Comparison of ENCODE assay signal across 20 cellular contexts in the genomic region with DNA sequence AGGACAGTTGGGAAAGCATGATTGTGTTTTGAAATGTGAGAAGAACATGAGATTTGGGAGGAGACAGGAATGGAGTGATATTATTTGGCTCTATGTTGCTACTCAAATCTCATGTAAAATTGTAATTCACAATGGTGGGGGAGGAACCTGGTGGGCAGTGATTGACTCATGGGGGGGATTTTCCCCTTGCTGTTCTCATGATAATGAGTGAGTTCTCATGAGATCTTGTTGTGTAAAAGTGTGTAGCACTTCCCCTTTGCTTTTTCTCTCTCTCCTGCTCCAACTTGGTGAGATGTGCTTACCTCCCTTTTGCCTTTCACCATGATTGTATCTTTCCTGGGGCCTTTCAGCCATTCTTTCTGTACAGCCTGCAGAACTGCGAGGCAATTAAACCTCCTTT.
DNase-seq lines count a peak whose midpoint lies in the region; ATAC-seq, FAIRE-seq and TF ChIP-seq lines count a peak whose summit lies in the region.
"Had no signal": no experiment of that assay in that cellular context is flagged by ENCODE, and none has a peak within 500 bp of the region (broad histone marks: within the 10 kb centered on the region; RNA-seq: fewer than 3 reads in every experiment).

No MANE protein-coding gene starts in this region.

- no peak for ATAC-seq in GM12878
- peak; percentile 68 for ATAC-seq in stimulated activated memory B cell treated with anti-CD40 and anti-IgM and Interleukin-4, amounts not matched to agents 10 μg/mL and 1 μg/mL and 100 μg/mL, for 72 hours
- ATAC-seq in aorta (ENCODE audit: low FRiP score) = no peak
- ATAC-seq in heart left ventricle = no peak
- ATAC-seq: HCT116 had no signal

- TF ChIP-seq EP300 in GM12878 (IDR thresholded peaks at IDR 0.05; ENCODE audit: borderline replicate concordance in 1 of 2, control insufficient read depth in 1 of 2, low read depth in 2 of 2, low read length in 2 of 2) = no peak

- in situ Hi-C loops in GM12878 (cut with MboI) (no loop called here), GM13976 (cut with MboI; ENCODE audit: low sequenced_read_pairs, unreplicated experiment) (no loop called here)

- H3K27me3 ChIP-seq in OCI-LY3 (ENCODE audit: low read depth, low read length) (no peaks in the 10 kb centered on the region), GM12878 (replicated peaks in 1 of 2; ENCODE audit: control insufficient read depth in 2 of 2, insufficient read depth in 2 of 2, low read length in 1 of 2) (no peaks in the 10 kb centered on the region), aorta (ENCODE audit: control insufficient read depth in 1 of 2, insufficient read depth in 2 of 2, low read length in 1 of 2) (no peaks in the 10 kb centered on the region), heart left ventricle (no peaks in the 10 kb centered on the region)

- TF ChIP-seq CTCF in OCI-LY3 (IDR thresholded peaks at IDR 0.05; ENCODE audit: low read depth, low read length) (no peak), GM12878 (IDR thresholded peaks at IDR 0.05 in 2 of 3, conservative IDR thresholded peaks at IDR 0.05 in 1 of 3; ENCODE audit: control insufficient read depth in 2 of 3, extremely low read depth in 1 of 3, insufficient read depth in 1 of 3, low read depth in 3 of 3, low read length in 3 of 3) (no peak), GM13976 (IDR thresholded peaks at IDR 0.05; ENCODE audit: borderline replicate concordance, control extremely low read depth, extremely low read depth, insufficient read depth, missing control alignments) (no peak), heart left ventricle (IDR thresholded peaks at IDR 0.05) (no peak)

- no peak overlapping the region for H3K4me3 ChIP-seq in OCI-LY3 (ENCODE audit: low read length)
- no peak overlapping the region for H3K4me3 ChIP-seq in GM12878
- H3K4me3 ChIP-seq in aorta (ENCODE audit: low read length in 2 of 2) = no peak overlapping the region
- H3K4me3 ChIP-seq in heart left ventricle = no peak overlapping the region

- H3K9me3 Mint-ChIP-seq in stimulated activated memory B cell treated with anti-CD40 and anti-IgM and Interleukin-4, amounts not matched to agents 10 μg/mL and 1 μg/mL and 100 μg/mL, for 72 hours = peaks cover 8% of the 10 kb centered on the region
- peaks cover 8% of the 10 kb centered on the region for H3K9me3 Mint-ChIP-seq in activated CD4-positive, alpha-beta memory T cell treated with anti-CD3 and anti-CD28 coated beads, Interleukin-2, amount 10 ng/mL, durations not matched to agents 7 days and 5 days

- SMC1A ChIA-PET in GM12878 (lab: Charles Lee; ENCODE audit: uncharacterized antibody, unreplicated experiment) = no interaction called here

- no peaks in the 10 kb centered on the region for H3K36me3 Mint-ChIP-seq in stimulated activated memory B cell treated with anti-CD40 and anti-IgM and Interleukin-4, amounts not matched to agents 10 μg/mL and 1 μg/mL and 100 μg/mL, for 72 hours
- no peaks in the 10 kb centered on the region for H3K36me3 Mint-ChIP-seq in activated CD4-positive, alpha-beta memory T cell treated with anti-CD3 and anti-CD28 coated beads, Interleukin-2, amount 10 ng/mL, durations not matched to agents 7 days and 5 days (ENCODE audit: low read depth)
- H3K36me3 Mint-ChIP-seq: CD14-positive monocyte; CD8-positive, alpha-beta memory T cell had no signal

- H3K36me3 ChIP-seq in OCI-LY3 (replicated peaks; ENCODE audit: low read depth, low read length) (no peaks in the 10 kb centered on the region), GM12878 (ENCODE audit: control insufficient read depth in 2 of 2, insufficient read depth in 2 of 2, low read length in 1 of 2) (no peaks in the 10 kb centered on the region), aorta (ENCODE audit: control insufficient read depth in 1 of 2, insufficient read depth in 2 of 2, low read length in 1 of 2) (no peaks in the 10 kb centered on the region), heart left ventricle (no peaks in the 10 kb centered on the region)

- 0% methylated on average over 1 of the region's 1 CpG for WGBS in GM12878 (ENCODE audit: insufficient coverage, insufficient replicate concordance, low lambda C conversion rate, missing lambda C conversion rate)
- 67 to 72% methylated on average over 1 of the region's 1 CpG for WGBS in aorta, 2 donors
- WGBS in heart left ventricle, 4 donors = 56 to 65% (median 60%) methylated on average over 1 of the region's 1 CpG

- H3K4me1 ChIP-seq in OCI-LY3 (ENCODE audit: low read length) (peaks cover 38% of the 10 kb centered on the region), GM12878 (ENCODE audit: control insufficient read depth, insufficient read depth, low read length) (no peaks in the 10 kb centered on the region), aorta (ENCODE audit: control insufficient read depth in 1 of 2, insufficient read depth in 2 of 2, low read length in 2 of 2) (no peaks in the 10 kb centered on the region), heart left ventricle (no peaks in the 10 kb centered on the region)

- H3K27ac Mint-ChIP-seq in stimulated activated memory B cell treated with anti-CD40 and anti-IgM and Interleukin-4, amounts not matched to agents 10 μg/mL and 1 μg/mL and 100 μg/mL, for 72 hours = no peak overlapping the region
- H3K27ac Mint-ChIP-seq in activated CD4-positive, alpha-beta memory T cell treated with anti-CD3 and anti-CD28 coated beads, Interleukin-2, amount 10 ng/mL, durations not matched to agents 7 days and 5 days = no peak overlapping the region
- H3K27ac Mint-ChIP-seq: CD4-positive, alpha-beta T cell; CD8-positive, alpha-beta memory T cell; H9 had no signal

- peak overlapping the region; percentile 42 for H3K4me2 ChIP-seq in OCI-LY3 (ENCODE audit: low read length)
- no peak overlapping the region for H3K4me2 ChIP-seq in GM12878 (ENCODE audit: control insufficient read depth, insufficient read depth)

- H2AFZ ChIP-seq in OCI-LY3 (ENCODE audit: low read depth, low read length) (no peak overlapping the region), GM12878 (ENCODE audit: control insufficient read depth, low read depth, low read length) (no peak overlapping the region)

- CTCF ChIA-PET in GM12878 (lab: Yijun Ruan, JAX) = no interaction called here
- CTCF ChIA-PET in activated CD4-positive, alpha-beta memory T cell treated with anti-CD3 and anti-CD28 coated beads, Interleukin-2, amount 10 ng/mL, durations not matched to agents 7 days and 5 days (lab: Charles Lee) = no interaction called here

- TF ChIP-seq POLR2A in GM12891 (IDR thresholded peaks at IDR 0.05; ENCODE audit: low read depth, low read length) = no peak
- TF ChIP-seq POLR2A in GM12878 (IDR thresholded peaks at IDR 0.05; ENCODE audit: low read depth, low read length) = no peak
- no peak for TF ChIP-seq POLR2A in heart left ventricle (IDR thresholded peaks at IDR 0.05)

- no TSS peak for BruUV-seq in GM12878 (replicated peaks; lab: Mats Ljungman, UMichigan)

- H3K27ac ChIP-seq in OCI-LY3 (ENCODE audit: low read length) = peak overlapping the region; percentile 48
- no peak overlapping the region for H3K27ac ChIP-seq in GM12878 (ENCODE audit: control insufficient read depth, insufficient read depth)
- no peak overlapping the region for H3K27ac ChIP-seq in aorta (ENCODE audit: low read depth in 1 of 2, low read length in 2 of 2)
- no peak overlapping the region for H3K27ac ChIP-seq in heart left ventricle

- H3K27me3 Mint-ChIP-seq in stimulated activated memory B cell treated with anti-CD40 and anti-IgM and Interleukin-4, amounts not matched to agents 10 μg/mL and 1 μg/mL and 100 μg/mL, for 72 hours = no peaks in the 10 kb centered on the region
- H3K27me3 Mint-ChIP-seq in activated CD4-positive, alpha-beta memory T cell treated with anti-CD3 and anti-CD28 coated beads, Interleukin-2, amount 10 ng/mL, durations not matched to agents 7 days and 5 days = no peaks in the 10 kb centered on the region
- H3K27me3 Mint-ChIP-seq: CD4-positive, alpha-beta T cell; CD8-positive, alpha-beta memory T cell had no signal

- H3K79me2 ChIP-seq in OCI-LY3 (ENCODE audit: low read length) (no peaks in the 10 kb centered on the region), GM12878 (ENCODE audit: control insufficient read depth, insufficient read depth, low read length) (no peaks in the 10 kb centered on the region)

- H3K4me3 Mint-ChIP-seq in stimulated activated memory B cell treated with anti-CD40 and anti-IgM and Interleukin-4, amounts not matched to agents 10 μg/mL and 1 μg/mL and 100 μg/mL, for 72 hours = no peak overlapping the region
- H3K4me3 Mint-ChIP-seq in activated CD4-positive, alpha-beta memory T cell treated with anti-CD3 and anti-CD28 coated beads, Interleukin-2, amount 10 ng/mL, durations not matched to agents 7 days and 5 days = no peak overlapping the region
- H3K4me3 Mint-ChIP-seq: CD14-positive monocyte; CD4-positive, alpha-beta T cell; CD8-positive, alpha-beta memory T cell; H9 had no signal

- intact Hi-C loops in GM12878 (cut with micrococcal nuclease; ENCODE audit: unreplicated experiment) = no loop called here
- intact Hi-C loops in aorta (cut with DNase I) = no loop called here
- intact Hi-C loops in heart left ventricle (cut with DNase I) = no loop called here

- POLR2A ChIA-PET in GM12878 (lab: Charles Lee) = no interaction called here
- POLR2A ChIA-PET in activated CD4-positive, alpha-beta memory T cell treated with anti-CD3 and anti-CD28 coated beads, Interleukin-2, amount 10 ng/mL, durations not matched to agents 7 days and 5 days (lab: Charles Lee) = no interaction called here

- TF ChIP-seq RAD21 in GM12878 (IDR thresholded peaks at IDR 0.05; ENCODE audit: insufficient read depth, low read depth, low read length) = no peak

- no peak for DNase-seq in GM12891 (ENCODE audit: insufficient read length, low spot score)
- DNase-seq in GM12878 (ENCODE audit: low read depth, low spot score) = no peak
- no peak for DNase-seq in GM13976 (ENCODE audit: low spot score)
- DNase-seq in aorta = no peak
- DNase-seq in activated CD4-positive, alpha-beta memory T cell treated with anti-CD3 and anti-CD28 coated beads, Interleukin-2, amount 10 ng/mL, durations not matched to agents 7 days and 5 days = no peak
- no peak for DNase-seq in heart left ventricle
- DNase-seq: CD4-positive, alpha-beta T cell; CD8-positive, alpha-beta memory T cell; DMS 273 treated with DMSO at 0.1 percent for 48 hours; DMS79; EL; GDM1; GOT3; H9 had no signal

- FAIRE-seq in GM12891 (lab: Jason Lieb, UNC) (no peak), GM12878 (lab: Jason Lieb, UNC) (no peak)
- FAIRE-seq: D721Med, GM12892 had no signal

- H3K9me3 ChIP-seq in OCI-LY3 (ENCODE audit: insufficient read depth, low read length) (no peaks in the 10 kb centered on the region), GM12878 (replicated peaks; ENCODE audit: control insufficient read depth, insufficient read depth, low read length) (no peaks in the 10 kb centered on the region), aorta (ENCODE audit: control insufficient read depth, low read length) (no peaks in the 10 kb centered on the region), heart left ventricle (peaks cover 0 to 17% (median 2%) of the 10 kb centered on the region in 12 donors)

- H3K4me1 Mint-ChIP-seq in stimulated activated memory B cell treated with anti-CD40 and anti-IgM and Interleukin-4, amounts not matched to agents 10 μg/mL and 1 μg/mL and 100 μg/mL, for 72 hours = peaks cover 20% of the 10 kb centered on the region
- H3K4me1 Mint-ChIP-seq in activated CD4-positive, alpha-beta memory T cell treated with anti-CD3 and anti-CD28 coated beads, Interleukin-2, amount 10 ng/mL, durations not matched to agents 7 days and 5 days = no peaks in the 10 kb centered on the region
- H3K4me1 Mint-ChIP-seq: CD14-positive monocyte; CD8-positive, alpha-beta memory T cell had no signal

- RAD21 ChIA-PET in GM12878 (lab: Charles Lee; ENCODE audit: unreplicated experiment) = no interaction called here

- H4K20me1 ChIP-seq in OCI-LY3 (ENCODE audit: insufficient read depth, low read length) = no peaks in the 10 kb centered on the region
- no peaks in the 10 kb centered on the region for H4K20me1 ChIP-seq in GM12878 (ENCODE audit: control insufficient read depth, insufficient read depth)

- H3K9ac ChIP-seq in OCI-LY3 (ENCODE audit: low read length) = no peak overlapping the region
- no peak overlapping the region for H3K9ac ChIP-seq in GM12878 (ENCODE audit: control insufficient read depth, insufficient read depth, low read length)
